ENCODE assay signal across 9 cellular contexts in the genomic region with DNA sequence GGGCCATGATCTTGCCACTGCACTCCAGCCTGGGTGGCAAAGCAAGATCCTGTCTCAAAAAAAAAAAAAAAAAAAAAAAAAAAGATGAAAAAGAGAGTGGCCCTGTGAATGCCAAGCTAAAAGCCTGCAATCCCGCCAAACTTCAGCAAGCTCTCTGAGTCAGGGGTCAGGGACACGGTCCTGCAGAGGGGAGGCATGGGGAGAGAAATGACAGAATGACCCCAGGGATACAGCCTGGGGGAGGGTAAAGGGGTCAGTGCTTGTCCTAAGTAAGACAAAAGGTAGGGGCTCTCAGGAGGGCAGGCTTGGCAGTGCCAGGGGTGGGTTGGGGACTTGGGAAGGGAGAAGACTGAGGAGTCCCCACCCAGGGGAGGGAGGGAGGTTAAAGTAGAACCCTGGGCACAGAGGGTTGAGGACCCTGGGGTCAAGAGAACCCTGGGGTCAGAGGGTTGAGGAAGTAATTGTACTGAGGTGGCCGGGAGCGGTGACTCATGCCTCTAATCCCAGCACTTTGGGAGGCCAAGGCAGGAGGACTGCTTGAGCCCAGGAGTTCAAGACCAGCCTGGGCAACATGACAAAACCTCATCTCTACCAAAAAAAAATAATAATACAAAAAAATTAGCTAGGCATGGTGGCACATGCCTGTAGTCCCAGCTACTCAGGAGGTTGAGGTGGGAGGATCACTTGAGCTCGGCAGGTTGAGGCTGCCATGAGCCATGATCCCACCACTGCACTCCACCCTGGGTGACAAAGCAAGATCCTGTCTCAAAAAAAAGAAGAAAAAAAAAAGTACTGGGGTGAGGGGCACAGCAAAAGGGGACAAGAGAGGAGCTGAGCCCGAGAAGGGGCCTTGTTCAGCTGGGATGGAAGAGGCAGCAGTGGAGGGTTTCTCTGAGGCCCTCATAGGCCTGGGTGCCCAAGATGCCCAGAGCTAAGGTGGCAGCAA. TPM values are rescaled to one million over a fixed set of nuclear protein-coding genes. Genes with fewer than 3 reads are reported as not detected.
DNase-seq lines count a peak whose midpoint lies in the region; TF ChIP-seq lines count a peak whose summit lies in the region.
"Had no signal": no experiment of that assay in that cellular context is flagged by ENCODE, and none has a peak within 500 bp of the region (broad histone marks: within the 10 kb centered on the region; RNA-seq: fewer than 3 reads in every experiment).

No MANE protein-coding gene starts in this region.

- peak overlapping the region; percentile 94 to 100 (median 100) for H3K27ac ChIP-seq in dorsolateral prefrontal cortex

- intact Hi-C loops in dorsolateral prefrontal cortex (cut with DNase I) (no loop called here), posterior vena cava (cut with DNase I) (no loop called here)

- no peaks in the 10 kb centered on the region for H3K27me3 ChIP-seq in dorsolateral prefrontal cortex

- H3K36me3 Mint-ChIP-seq in activated T-cell treated with anti-CD3 and anti-CD28 coated beads, Interleukin-2, amount 50 U/mL, for 24 hours (ENCODE audit: low read depth) = peaks cover 11% of the 10 kb centered on the region
- H3K36me3 Mint-ChIP-seq in nephron progenitor cell (ENCODE audit: low read depth) (no peaks in the 10 kb centered on the region), type B pancreatic cell (no peaks in the 10 kb centered on the region)

- no peak for DNase-seq in activated T-cell treated with anti-CD3 and anti-CD28 coated beads, Interleukin-2, amount 50 U/mL, for 24 hours
- DNase-seq in activated T-cell treated with anti-CD3 and anti-CD28 coated beads, Interleukin-2, amount 50 U/mL, for 1 hour = no peak
- DNase-seq in dorsolateral prefrontal cortex (no peak), nephron progenitor cell (no peak), type B pancreatic cell (ENCODE audit: extremely low spot score, unreplicated experiment) (no peak), posterior vena cava (ENCODE audit: low spot score) (no peak), NCI-H1417 (lab: John Stamatoyannopoulos, UW) (no peak), kidney tubule cell (ENCODE audit: low spot score) (no peak)

- peaks cover 8% of the 10 kb centered on the region for H3K4me1 Mint-ChIP-seq in activated T-cell treated with anti-CD3 and anti-CD28 coated beads, Interleukin-2, amount 50 U/mL, for 24 hours (ENCODE audit: low read depth)
- H3K4me1 Mint-ChIP-seq in nephron progenitor cell = peaks cover 80% of the 10 kb centered on the region
- peaks cover 28% of the 10 kb centered on the region for H3K4me1 Mint-ChIP-seq in type B pancreatic cell (ENCODE audit: unreplicated experiment)

- TF ChIP-seq CTCF in dorsolateral prefrontal cortex (IDR thresholded peaks at IDR 0.05 in 54 of 56, conservative IDR thresholded peaks at IDR 0.05 in 2 of 56; ENCODE audit: low read depth in 1 of 56, partially characterized antibody in 56 of 56) = no peak
- TF ChIP-seq CTCF in nephron progenitor cell (IDR thresholded peaks at IDR 0.05) = no peak
- no peak for TF ChIP-seq CTCF in type B pancreatic cell (conservative IDR thresholded peaks at IDR 0.05)

- H3K9me3 Mint-ChIP-seq in activated T-cell treated with anti-CD3 and anti-CD28 coated beads, Interleukin-2, amount 50 U/mL, for 24 hours = no peaks in the 10 kb centered on the region
- H3K9me3 Mint-ChIP-seq in nephron progenitor cell (no peaks in the 10 kb centered on the region), type B pancreatic cell (no peaks in the 10 kb centered on the region)

- no peak overlapping the region for H3K4me3 Mint-ChIP-seq in activated T-cell treated with anti-CD3 and anti-CD28 coated beads, Interleukin-2, amount 50 U/mL, for 24 hours
- H3K4me3 Mint-ChIP-seq in nephron progenitor cell (no peak overlapping the region), type B pancreatic cell (peak overlapping the region; percentile 69)

- H3K27me3 Mint-ChIP-seq in activated T-cell treated with anti-CD3 and anti-CD28 coated beads, Interleukin-2, amount 50 U/mL, for 24 hours = peaks cover 24% of the 10 kb centered on the region
- H3K27me3 Mint-ChIP-seq in nephron progenitor cell (ENCODE audit: low read depth, poor library complexity) = peaks cover 2% of the 10 kb centered on the region
- H3K27me3 Mint-ChIP-seq in type B pancreatic cell = no peaks in the 10 kb centered on the region

- peak overlapping the region in 1 of 59 donors; percentile 75 for H3K4me3 ChIP-seq in dorsolateral prefrontal cortex

- peak overlapping the region; percentile 44 for H3K27ac Mint-ChIP-seq in activated T-cell treated with anti-CD3 and anti-CD28 coated beads, Interleukin-2, amount 50 U/mL, for 24 hours
- H3K27ac Mint-ChIP-seq in nephron progenitor cell (peak overlapping the region; percentile 98), type B pancreatic cell (peak overlapping the region; percentile 92)

RNA-seq across cellular contexts. Expression of a gene that starts 5.2 kb away (rescaled TPM):
- 100 to 1,000 TPM in 85 of 120 experiments, 10 to 100 TPM in 35; 36.0 to 486 (median 135) TPM for total RNA-seq in dorsolateral prefrontal cortex
- total RNA-seq in type B pancreatic cell (ENCODE audit: low replicate concordance) = 18.4 and 34.8 TPM in 2 replicates
- total RNA-seq in posterior vena cava = 10 to 100 TPM; 18.6 to 39.7 TPM

RNA-seq across cellular contexts. Expression of a gene that starts 15.2 kb away (rescaled TPM):
- total RNA-seq in dorsolateral prefrontal cortex = 1 to 10 TPM in 95 of 120 experiments, under 1 TPM in 23, not detected in 2; 0.31 to 7.4 (median 1.7) TPM
- not detected in 2 replicates for total RNA-seq in type B pancreatic cell (ENCODE audit: low replicate concordance)
- under 1 TPM in 1 of 2 donors, not detected in 1; 0.37 TPM for total RNA-seq in posterior vena cava
- total RNA-seq: lung microvascular endothelial cell had no signal

RNA-seq across cellular contexts. Expression of a gene that starts 27.7 kb away (rescaled TPM):
- total RNA-seq in dorsolateral prefrontal cortex (100 to 1,000 TPM; 117 to 240 (median 161) TPM), type B pancreatic cell (ENCODE audit: low replicate concordance) (140 and 145 TPM in 2 replicates), posterior vena cava (100 to 1,000 TPM; 261 to 265 TPM)

RNA-seq across cellular contexts. Expression of a gene that starts 28.5 kb away (rescaled TPM):
- 10 to 100 TPM; 15.0 to 46.2 (median 28.8) TPM for total RNA-seq in dorsolateral prefrontal cortex
- total RNA-seq in type B pancreatic cell (ENCODE audit: low replicate concordance) = 60.9 and 80.5 TPM in 2 replicates
- total RNA-seq in posterior vena cava = 10 to 100 TPM; 47.3 to 53.3 TPM

RNA-seq across cellular contexts. Expression of a gene that starts 35.5 kb away (rescaled TPM):
- total RNA-seq in dorsolateral prefrontal cortex = 10 to 100 TPM in 25 of 120 experiments, 1 to 10 TPM in 95; 3.0 to 14.8 (median 8.4) TPM
- total RNA-seq in type B pancreatic cell (ENCODE audit: low replicate concordance) = 2.9 and 4.0 TPM in 2 replicates
- total RNA-seq in posterior vena cava = 1 to 10 TPM; 2.5 to 3.9 TPM

Comparison
In these comparisons a context has a peak if more than half of its experiments do, and no peak if none do; other contexts are left out.
1. H3K27ac Mint-ChIP-seq: peak in every context shown above with its lines; median percentile 98 in nephron progenitor cell; 92 in type B pancreatic cell; 44 in activated T-cell treated with anti-CD3 and anti-CD28 coated beads, Interleukin-2, amount 50 U/mL, for 24 hours.